ENCODE assay signal across 8 cellular contexts in genomic region chr22:49945042-49945794, GRCh38. TPM values are rescaled to one million over a fixed set of nuclear protein-coding genes. Genes with fewer than 3 reads are reported as not detected.
DNase-seq lines count a peak whose midpoint lies in the region; ATAC-seq, FAIRE-seq and TF ChIP-seq lines count a peak whose summit lies in the region.
"Not testable (repeated sequence)": the region's sequence is repeated elsewhere in the genome, so short reads cannot be mapped to it uniquely, and the experiment has no call there.

No MANE protein-coding gene starts in this region.

- not testable (repeated sequence) for H3K4me1 ChIP-seq in GM12878 (ENCODE audit: control insufficient read depth, insufficient read depth, low read length)

- DNase-seq in CD4-positive, alpha-beta T cell: peak in 7 of 10 experiments; percentile 36 to 79 (median 51)
- DNase-seq in HK-2 (ENCODE audit: unreplicated experiment) (peak; percentile 75), NCI-H69 (lab: John Stamatoyannopoulos, UW) (peak; percentile 75), GM12878 (ENCODE audit: low read depth, low spot score) (peak; percentile 81), naive B cell (peak; percentile 67)
- DNase-seq in activated CD4-positive, alpha-beta memory T cell treated with anti-CD3 and anti-CD28 coated beads, Interleukin-2, amount 10 ng/mL, durations not matched to agents 7 days and 5 days: peak; percentile 68
- DNase-seq in stimulated activated naive CD4-positive, alpha-beta T cell treated with Interleukin-2 at 50 U/mL for 16 hours (lab: John Stamatoyannopoulos, UW): peak; percentile 52

- in situ Hi-C loops in GM12878 (cut with MboI): not testable (repeated sequence)

- H3K36me3 Mint-ChIP-seq in CD4-positive, alpha-beta T cell (ENCODE audit: low read depth); activated CD4-positive, alpha-beta memory T cell treated with anti-CD3 and anti-CD28 coated beads, Interleukin-2, amount 10 ng/mL, durations not matched to agents 7 days and 5 days (ENCODE audit: low read depth); naive B cell: not testable (repeated sequence)

- not testable (repeated sequence) for H3K79me2 ChIP-seq in SU-DHL-6 (ENCODE audit: insufficient read depth, low read length)
- H3K79me2 ChIP-seq in GM12878 (ENCODE audit: control insufficient read depth, insufficient read depth, low read length): peaks cover 16% of the 10 kb centered on the region

- POLR2A ChIA-PET in CD4-positive, alpha-beta T cell (lab: Charles Lee): interaction anchor here (0.8 to 1.0 kb wide), 2 partner anchors 14 to 26 kb away, joined by 3 read pairs; no protein-coding TSS in a partner anchor
- POLR2A ChIA-PET in activated CD4-positive, alpha-beta memory T cell treated with anti-CD3 and anti-CD28 coated beads, Interleukin-2, amount 10 ng/mL, durations not matched to agents 7 days and 5 days (lab: Charles Lee): interaction anchor here (1.5 to 1.9 kb wide), 3 partner anchors 9 to 14 kb away, joined by 6 to 15 read pairs (median 6); no protein-coding TSS in a partner anchor
- POLR2A ChIA-PET in GM12878 (lab: Charles Lee): interaction anchor here (1.0 kb wide), 3 partner anchors 9 to 124 kb away, joined by 3 read pairs; no protein-coding TSS in a partner anchor

- TF ChIP-seq RAD21 in GM12878 (IDR thresholded peaks at IDR 0.05; ENCODE audit: insufficient read depth, low read depth, low read length): not testable (repeated sequence)

- H3K27ac ChIP-seq in CD4-positive, alpha-beta T cell (ENCODE audit: low read depth, low read length): peak overlapping the region; percentile 73
- H3K27ac ChIP-seq in SU-DHL-6 (ENCODE audit: low read depth, low read length): not testable (repeated sequence)
- peak overlapping the region; percentile 73 for H3K27ac ChIP-seq in GM12878 (ENCODE audit: control insufficient read depth, insufficient read depth)

- H3K4me3 Mint-ChIP-seq in CD4-positive, alpha-beta T cell: not testable (repeated sequence)
- peak overlapping the region; percentile 39 for H3K4me3 Mint-ChIP-seq in activated CD4-positive, alpha-beta memory T cell treated with anti-CD3 and anti-CD28 coated beads, Interleukin-2, amount 10 ng/mL, durations not matched to agents 7 days and 5 days
- peak overlapping the region in 4 of 8 donors; percentile 46 to 69 (median 54) for H3K4me3 Mint-ChIP-seq in naive B cell

- not testable (repeated sequence) for H3K4me1 Mint-ChIP-seq in CD4-positive, alpha-beta T cell (ENCODE audit: low read depth)
- peaks cover 20% of the 10 kb centered on the region for H3K4me1 Mint-ChIP-seq in activated CD4-positive, alpha-beta memory T cell treated with anti-CD3 and anti-CD28 coated beads, Interleukin-2, amount 10 ng/mL, durations not matched to agents 7 days and 5 days
- H3K4me1 Mint-ChIP-seq in naive B cell: peaks cover 9 to 18% (median 13%) of the 10 kb centered on the region in 3 donors

- not testable (repeated sequence) for H3K27me3 Mint-ChIP-seq in CD4-positive, alpha-beta T cell; activated CD4-positive, alpha-beta memory T cell treated with anti-CD3 and anti-CD28 coated beads, Interleukin-2, amount 10 ng/mL, durations not matched to agents 7 days and 5 days; naive B cell

- H3K4me3 ChIP-seq in SU-DHL-6 (ENCODE audit: insufficient read depth, low read length, poor library complexity, severe bottlenecking); GM12878: not testable (repeated sequence)

- peak; percentile 64 for ATAC-seq in CD4-positive, alpha-beta T cell (ENCODE audit: poor library complexity)
- ATAC-seq in GM12878: not testable (repeated sequence)
- ATAC-seq in naive B cell (ENCODE audit: low read depth in 2 of 2): peak; percentile 40 to 47

- not testable (repeated sequence) for H3K4me2 ChIP-seq in SU-DHL-6 (ENCODE audit: low read depth, low read length, poor library complexity, severe bottlenecking)
- peak overlapping the region; percentile 52; the same call in 1 of the 2 replicates for H3K4me2 ChIP-seq in GM12878 (ENCODE audit: control insufficient read depth, insufficient read depth)

- TF ChIP-seq CTCF in CD4-positive, alpha-beta T cell (IDR thresholded peaks at IDR 0.05); SU-DHL-6 (IDR thresholded peaks at IDR 0.05; ENCODE audit: insufficient read depth, low read length, poor library complexity, severe bottlenecking); GM12878 (IDR thresholded peaks at IDR 0.05 in 2 of 3, conservative IDR thresholded peaks at IDR 0.05 in 1 of 3; ENCODE audit: control insufficient read depth in 2 of 3, extremely low read depth in 1 of 3, insufficient read depth in 1 of 3, low read depth in 3 of 3, low read length in 3 of 3): not testable (repeated sequence)

- WGBS in GM12878 (ENCODE audit: insufficient coverage, insufficient replicate concordance, low lambda C conversion rate, missing lambda C conversion rate): 39% methylated on average over 15 of the region's 17 CpGs

- not testable (repeated sequence) for H3K9me3 ChIP-seq in CD4-positive, alpha-beta T cell (ENCODE audit: control insufficient read depth, low read length); SU-DHL-6 (ENCODE audit: insufficient read depth, low read length); GM12878 (replicated peaks; ENCODE audit: control insufficient read depth, insufficient read depth, low read length)

- H3F3A ChIP-seq in SU-DHL-6 (ENCODE audit: insufficient read depth): not testable (repeated sequence)

- not testable (repeated sequence) for H3K36me3 ChIP-seq in SU-DHL-6 (ENCODE audit: low read length); GM12878 (ENCODE audit: control insufficient read depth in 2 of 2, insufficient read depth in 2 of 2, low read length in 1 of 2)

- H3K27me3 ChIP-seq in CD4-positive, alpha-beta T cell (ENCODE audit: control insufficient read depth, insufficient read depth, low read length); SU-DHL-6 (ENCODE audit: low read length); GM12878 (replicated peaks in 1 of 2; ENCODE audit: control insufficient read depth in 2 of 2, insufficient read depth in 2 of 2, low read length in 1 of 2): not testable (repeated sequence)

- H3K9ac ChIP-seq in SU-DHL-6 (ENCODE audit: low read length): not testable (repeated sequence)
- peak overlapping the region; percentile 46; the same call in 1 of the 2 replicates for H3K9ac ChIP-seq in GM12878 (ENCODE audit: control insufficient read depth, insufficient read depth, low read length)

- H3K9me3 Mint-ChIP-seq in CD4-positive, alpha-beta T cell; activated CD4-positive, alpha-beta memory T cell treated with anti-CD3 and anti-CD28 coated beads, Interleukin-2, amount 10 ng/mL, durations not matched to agents 7 days and 5 days; naive B cell: not testable (repeated sequence)

- H3K9me2 ChIP-seq in SU-DHL-6 (replicated peaks; ENCODE audit: insufficient read depth, low read length): not testable (repeated sequence)

- CTCF ChIA-PET in CD4-positive, alpha-beta T cell (lab: Charles Lee); activated CD4-positive, alpha-beta memory T cell treated with anti-CD3 and anti-CD28 coated beads, Interleukin-2, amount 10 ng/mL, durations not matched to agents 7 days and 5 days (lab: Charles Lee): not testable (repeated sequence)
- CTCF ChIA-PET in GM12878 (lab: Yijun Ruan, JAX): interaction anchor here (0.7 kb wide), 1 partner anchor 9 kb away, joined by 4 read pairs; no protein-coding TSS in a partner anchor

- intact Hi-C loops in CD4-positive, alpha-beta T cell (cut with DNase I, micrococcal nuclease); GM12878 (cut with micrococcal nuclease; ENCODE audit: unreplicated experiment): not testable (repeated sequence)

- SMC1A ChIA-PET in GM12878 (lab: Charles Lee; ENCODE audit: uncharacterized antibody, unreplicated experiment): not testable (repeated sequence)

- not testable (repeated sequence) for TF ChIP-seq EP300 in GM12878 (IDR thresholded peaks at IDR 0.05; ENCODE audit: borderline replicate concordance in 1 of 2, control insufficient read depth in 1 of 2, low read depth in 2 of 2, low read length in 2 of 2)

- peak; percentile 98 for FAIRE-seq in GM12878 (lab: Jason Lieb, UNC)

- BruUV-seq in GM12878 (replicated peaks; lab: Mats Ljungman, UMichigan): not testable (repeated sequence)

- peak overlapping the region; percentile 91 for H3K27ac Mint-ChIP-seq in CD4-positive, alpha-beta T cell
- H3K27ac Mint-ChIP-seq in activated CD4-positive, alpha-beta memory T cell treated with anti-CD3 and anti-CD28 coated beads, Interleukin-2, amount 10 ng/mL, durations not matched to agents 7 days and 5 days: peak overlapping the region; percentile 88
- peak overlapping the region; percentile 75 to 98 (median 96) for H3K27ac Mint-ChIP-seq in naive B cell

- H4K20me1 ChIP-seq in SU-DHL-6 (ENCODE audit: low read depth, low read length); GM12878 (ENCODE audit: control insufficient read depth, insufficient read depth): not testable (repeated sequence)

- RAD21 ChIA-PET in GM12878 (lab: Charles Lee; ENCODE audit: unreplicated experiment): interaction anchor here (1.0 kb wide), 1 partner anchor 17 kb away, joined by 3 read pairs; no protein-coding TSS in a partner anchor

- TF ChIP-seq POLR2A in GM12878 (IDR thresholded peaks at IDR 0.05; ENCODE audit: low read depth, low read length): not testable (repeated sequence)

- H2AFZ ChIP-seq in SU-DHL-6 (ENCODE audit: low read depth, low read length, severe bottlenecking): peak overlapping the region; percentile 13
- peak overlapping the region; percentile 64 for H2AFZ ChIP-seq in GM12878 (ENCODE audit: control insufficient read depth, low read depth, low read length)

RNA-seq across cellular contexts. Expression of gene PIM3, which starts 15.4 kb away (rescaled TPM):
- 100 to 1,000 TPM; 224 to 230 TPM for total RNA-seq in CD4-positive, alpha-beta T cell
- 10 to 100 TPM; 60.1 to 62.3 TPM for total RNA-seq in activated CD4-positive, alpha-beta memory T cell treated with anti-CD3 and anti-CD28 coated beads, Interleukin-2, amount 10 ng/mL, durations not matched to agents 7 days and 5 days
- total RNA-seq in GM12878 (2013; cell fraction: nucleolus; rRNA removed): 27.8 and 36.0 TPM in 2 replicates
- 44.7 and 51.8 TPM in 2 replicates for total RNA-seq in GM12878 (2014; rRNA removed)
- total RNA-seq in GM12878 (2014; rRNA removed; fragmentation: Illumina TruSeq; extraction: Trizol): 11.0 and 11.9 TPM in 2 replicates
- total RNA-seq in GM12878 (2021): 59.5 and 60.8 TPM in 2 replicates
- polyA plus RNA-seq in GM12878 (2011; ENCODE audit: low read depth): 6.5 TPM
- 8.6 and 12.4 TPM in 2 replicates for polyA plus RNA-seq in GM12878 (2011; rRNA removed)
- polyA plus RNA-seq in GM12878 (2011; cell fraction: cytosol; rRNA removed): 31.3 and 38.2 TPM in 2 replicates
- 84.4 and 94.5 TPM in 2 replicates for polyA plus RNA-seq in GM12878 (2011; cell fraction: nucleus; rRNA removed)
- polyA plus RNA-seq in GM12878 (2012): 30.9 and 46.0 TPM in 2 replicates
- 2.2 and 6.2 TPM in 2 replicates for polyA plus RNA-seq in GM12878 (2014; fragmentation: Illumina TruSeq; extraction: Trizol)
- polyA plus RNA-seq in GM12878 (2014; fragmentation: Nextera tagmentation; extraction: Ambion mirVana): 1 to 10 TPM in 1 of 2 experiments, under 1 TPM in 1; 0.31 to 1.5 TPM
- 57.0 and 57.8 TPM in 2 replicates for polyA plus RNA-seq in GM12878 (2014; rRNA removed)
- 10 to 100 TPM; 12.4 to 34.3 TPM for polyA plus RNA-seq in GM12878 (2016; fragmentation: Nextera tagmentation; extraction: Ambion mirVana)
- polyA minus RNA-seq in GM12878 (2011; rRNA and poly(A)+ RNA removed): 3.9 and 14.1 TPM in 2 replicates
- 14.2 and 18.4 TPM in 2 replicates for polyA minus RNA-seq in GM12878 (2011; cell fraction: cytosol; rRNA and poly(A)+ RNA removed)
- polyA minus RNA-seq in GM12878 (2011; cell fraction: nucleus; rRNA and poly(A)+ RNA removed): 22.6 and 39.2 TPM in 2 replicates
- 10 to 100 TPM; 46.7 to 60.7 (median 55.0) TPM for polyA plus RNA-seq in naive B cell (ENCODE audit: low read depth in 6 of 6)

RNA-seq across cellular contexts. Expression of gene CRELD2, which starts 26.8 kb away (rescaled TPM):
- total RNA-seq in CD4-positive, alpha-beta T cell: 10 to 100 TPM; 21.2 to 23.3 TPM
- total RNA-seq in activated CD4-positive, alpha-beta memory T cell treated with anti-CD3 and anti-CD28 coated beads, Interleukin-2, amount 10 ng/mL, durations not matched to agents 7 days and 5 days: 10 to 100 TPM; 50.0 to 51.2 TPM
- total RNA-seq in GM12878 (2013; cell fraction: nucleolus; rRNA removed): 19.9 and 22.8 TPM in 2 replicates
- total RNA-seq in GM12878 (2014; rRNA removed) (37.9 and 49.5 TPM in 2 replicates), GM12878 (2014; rRNA removed; fragmentation: Illumina TruSeq; extraction: Trizol) (16.1 and 16.5 TPM in 2 replicates), GM12878 (2021) (40.6 and 48.1 TPM in 2 replicates)
- 17.3 TPM for polyA plus RNA-seq in GM12878 (2011; ENCODE audit: low read depth)
- polyA plus RNA-seq in GM12878 (2011; rRNA removed) (8.4 and 14.0 TPM in 2 replicates), GM12878 (2014; fragmentation: Illumina TruSeq; extraction: Trizol) (3.2 and 11.9 TPM in 2 replicates), GM12878 (2014; fragmentation: Nextera tagmentation; extraction: Ambion mirVana) (10 to 100 TPM in 1 of 2 experiments, 1 to 10 TPM in 1; 9.4 to 15.0 TPM), GM12878 (2014; rRNA removed) (35.7 and 45.0 TPM in 2 replicates), GM12878 (2016; fragmentation: Nextera tagmentation; extraction: Ambion mirVana) (100 to 1,000 TPM in 1 of 2 experiments, 10 to 100 TPM in 1; 97.0 to 111 TPM), naive B cell (ENCODE audit: low read depth in 6 of 6) (10 to 100 TPM; 21.9 to 33.8 (median 28.0) TPM)
- 22.4 and 29.3 TPM in 2 replicates for polyA plus RNA-seq in GM12878 (2011; cell fraction: cytosol; rRNA removed)
- 40.8 and 53.1 TPM in 2 replicates for polyA plus RNA-seq in GM12878 (2011; cell fraction: nucleus; rRNA removed)
- 33.5 and 34.5 TPM in 2 replicates for polyA plus RNA-seq in GM12878 (2012)
- polyA minus RNA-seq in GM12878 (2011; rRNA and poly(A)+ RNA removed): 5.8 and 7.4 TPM in 2 replicates
- polyA minus RNA-seq in GM12878 (2011; cell fraction: cytosol; rRNA and poly(A)+ RNA removed): 5.6 TPM in 2 replicates
- 5.1 and 8.7 TPM in 2 replicates for polyA minus RNA-seq in GM12878 (2011; cell fraction: nucleus; rRNA and poly(A)+ RNA removed)

RNA-seq across cellular contexts. Expression of gene ALG12, which starts 27.0 kb away (rescaled TPM):
- 10 to 100 TPM; 13.5 to 14.6 TPM for total RNA-seq in CD4-positive, alpha-beta T cell
- 10 to 100 TPM; 14.7 to 20.6 TPM for total RNA-seq in activated CD4-positive, alpha-beta memory T cell treated with anti-CD3 and anti-CD28 coated beads, Interleukin-2, amount 10 ng/mL, durations not matched to agents 7 days and 5 days
- total RNA-seq in GM12878 (2013; cell fraction: nucleolus; rRNA removed): 43.7 and 49.4 TPM in 2 replicates
- 9.8 and 10.5 TPM in 2 replicates for total RNA-seq in GM12878 (2014; rRNA removed)
- total RNA-seq in GM12878 (2014; rRNA removed; fragmentation: Illumina TruSeq; extraction: Trizol): 3.3 and 3.7 TPM in 2 replicates
- total RNA-seq in GM12878 (2021): 15.8 and 16.6 TPM in 2 replicates
- polyA plus RNA-seq in GM12878 (2011; ENCODE audit: low read depth): 4.7 TPM
- polyA plus RNA-seq in GM12878 (2011; rRNA removed): 2.2 and 5.2 TPM in 2 replicates
- polyA plus RNA-seq in GM12878 (2011; cell fraction: cytosol; rRNA removed): 7.2 and 10.1 TPM in 2 replicates
- polyA plus RNA-seq in GM12878 (2011; cell fraction: nucleus; rRNA removed): 18.2 and 19.7 TPM in 2 replicates
- polyA plus RNA-seq in GM12878 (2012): 12.4 and 15.1 TPM in 2 replicates
- 0.79 and 4.3 TPM in 2 replicates for polyA plus RNA-seq in GM12878 (2014; fragmentation: Illumina TruSeq; extraction: Trizol)
- polyA plus RNA-seq in GM12878 (2014; fragmentation: Nextera tagmentation; extraction: Ambion mirVana): under 1 TPM; 0.22 to 0.37 TPM
- polyA plus RNA-seq in GM12878 (2014; rRNA removed): 8.0 and 9.7 TPM in 2 replicates
- 10 to 100 TPM; 17.9 to 23.4 TPM for polyA plus RNA-seq in GM12878 (2016; fragmentation: Nextera tagmentation; extraction: Ambion mirVana)
- 6.0 and 20.6 TPM in 2 replicates for polyA minus RNA-seq in GM12878 (2011; rRNA and poly(A)+ RNA removed)
- polyA minus RNA-seq in GM12878 (2011; cell fraction: cytosol; rRNA and poly(A)+ RNA removed): 3.6 and 4.7 TPM in 2 replicates
- polyA minus RNA-seq in GM12878 (2011; cell fraction: nucleus; rRNA and poly(A)+ RNA removed): 3.4 and 4.7 TPM in 2 replicates
- polyA plus RNA-seq in naive B cell (ENCODE audit: low read depth in 6 of 6): 10 to 100 TPM; 10.1 to 17.5 (median 13.0) TPM
